ENCODE assay signal across 9 cellular contexts in the genomic region with DNA sequence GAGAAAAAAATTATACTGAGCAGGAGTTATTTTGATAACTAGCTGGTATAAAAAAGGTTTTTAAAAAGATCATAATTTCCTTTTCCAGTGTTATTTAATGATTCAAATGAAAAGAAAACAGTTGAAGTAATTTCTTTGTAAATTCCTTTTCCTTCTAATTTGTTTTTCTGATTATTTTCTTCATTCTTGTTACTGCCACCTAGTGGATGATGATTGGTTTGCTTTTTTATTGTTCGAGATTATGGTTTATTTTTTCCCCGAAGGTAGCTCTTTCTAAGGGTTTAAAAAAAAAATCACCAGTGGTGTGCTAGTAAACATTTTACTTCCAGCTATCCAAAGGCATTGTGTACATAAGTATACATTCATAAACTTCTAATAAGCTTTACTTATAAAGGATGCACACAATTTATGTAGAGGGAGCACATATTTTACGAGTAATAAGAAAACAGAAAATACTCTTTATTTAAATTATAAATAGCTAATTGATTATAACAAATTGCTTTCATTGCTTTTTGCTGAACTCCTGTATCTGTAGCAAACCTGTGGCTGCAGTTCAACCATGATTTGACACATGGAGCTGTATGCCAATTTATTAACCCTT.
DNase-seq lines count a peak whose midpoint lies in the region; ATAC-seq, FAIRE-seq and TF ChIP-seq lines count a peak whose summit lies in the region.
"Had no signal": no experiment of that assay in that cellular context is flagged by ENCODE, and none has a peak within 500 bp of the region (broad histone marks: within the 10 kb centered on the region; RNA-seq: fewer than 3 reads in every experiment).

No MANE protein-coding gene starts in this region.

- ATAC-seq in pancreas: no peak
- ATAC-seq in left colon: no peak

- H3K9me3 ChIP-seq in pancreas: no peaks in the 10 kb centered on the region

- FAIRE-seq in colon (lab: Jason Lieb, UNC) (peak; percentile 77), pancreas (lab: Jason Lieb, UNC) (peak; percentile 87)

- H3K4me3 ChIP-seq in pancreas: no peak overlapping the region

- peaks cover 0 to 5% (median 0%) of the 10 kb centered on the region in 4 donors for H3K27me3 ChIP-seq in pancreas

- DNase-seq in G401 (ENCODE audit: low spot score) (peak; percentile 47), NAMALWA (ENCODE audit: low spot score) (peak; percentile 60), pancreas (no peak), medulla oblongata (ENCODE audit: extremely low spot score) (no peak), NCI-H2081 (lab: John Stamatoyannopoulos, UW) (no peak), T1000 (lab: John Stamatoyannopoulos, UW) (no peak), left colon (no peak)
- DNase-seq: effector CD8-positive, alpha-beta T cell had no signal

- intact Hi-C loops in pancreas (cut with DNase I) (no loop called here), left colon (cut with DNase I, micrococcal nuclease) (loop anchor here in 1 of 2 donors (5.0 kb wide), 1 partner anchor 319 kb away; no protein-coding TSS in a partner anchor)

- no peaks in the 10 kb centered on the region for H3K36me3 ChIP-seq in pancreas

- no peak overlapping the region for H3K27ac ChIP-seq in pancreas

- in situ Hi-C loops in G401 (cut with HindIII; ENCODE audit: low sequenced_read_pairs): no loop called here

- WGBS in pancreas, 2 donors: 18 to 25% methylated on average over 3 of the region's 3 CpGs

- peak in 3 of 4 donors; percentile 37 to 45 (median 44) for TF ChIP-seq CTCF in pancreas (IDR thresholded peaks at IDR 0.05)

- peaks cover 0 to 3% (median 0%) of the 10 kb centered on the region in 3 donors for H3K4me1 ChIP-seq in pancreas

Comparison
In these comparisons a context has a peak if more than half of its experiments do, and no peak if none do; other contexts are left out.
1. DNase-seq: peak in G401 (single experiment) and NAMALWA (single experiment); none in pancreas (0 of 6), medulla oblongata (single experiment), NCI-H2081 (0 of 2), T1000 (single experiment) and left colon (0 of 2).